Comparison of ENCODE assay signal across 8 cellular contexts in the genomic region with DNA sequence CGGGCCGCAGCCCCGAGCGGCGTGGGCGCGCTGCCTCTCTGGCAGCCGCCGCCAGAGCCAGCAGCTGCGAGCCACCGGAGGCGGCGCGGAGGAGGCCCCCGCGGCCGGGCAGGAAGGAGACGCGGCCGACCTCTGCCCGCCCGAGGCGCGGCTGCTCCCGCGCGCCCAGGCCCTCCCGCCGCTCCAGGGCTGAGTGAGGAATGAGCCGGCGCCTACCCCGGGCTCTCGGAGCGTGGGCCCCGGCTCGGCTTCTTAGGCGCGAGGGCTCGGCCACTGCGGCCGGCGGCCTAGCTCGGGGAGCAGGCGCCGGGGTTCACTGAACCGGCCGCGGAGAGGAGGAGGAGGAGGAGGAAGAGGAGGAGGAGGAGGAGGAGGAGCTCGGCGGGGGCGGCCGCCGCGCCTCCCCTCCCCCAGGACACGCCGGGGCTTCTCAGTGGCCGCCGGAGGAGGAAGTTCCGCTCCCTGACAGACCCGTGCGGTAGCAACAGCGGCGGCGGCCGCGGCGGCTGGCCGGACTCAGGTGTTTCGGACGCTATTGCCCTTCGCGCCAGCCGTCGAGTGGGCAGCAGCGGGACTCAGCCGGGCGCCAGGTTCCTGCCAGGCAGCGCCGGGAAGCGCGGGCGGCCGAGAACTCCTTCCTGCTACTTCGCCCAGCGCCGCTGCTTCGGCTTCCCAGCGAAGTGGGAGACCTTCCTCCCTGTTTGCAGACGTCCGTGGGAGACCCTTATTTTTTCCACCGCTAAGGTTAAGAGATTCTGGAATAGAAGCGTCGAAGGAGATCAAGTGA. TPM values are rescaled to one million over a fixed set of nuclear protein-coding genes. Genes with fewer than 3 reads are reported as not detected.
DNase-seq lines count a peak whose midpoint lies in the region; ATAC-seq and TF ChIP-seq lines count a peak whose summit lies in the region.

MAN1A2 (plus strand) TSS at position 468 of the 787 bp plus-strand sequence. CDS start 735 bp downstream, outside the sequence.

- peaks cover 5 to 35% (median 30%) of the 10 kb centered on the region in 4 donors for H3K4me1 ChIP-seq in liver (ENCODE audit: control insufficient read depth in 4 of 4, insufficient read depth in 4 of 4, low read length in 3 of 4)

- H3K4me3 ChIP-seq in AG04450 (ENCODE audit: low read depth, low read length) (peak within 1 kb of the TSS; percentile 90), liver (ENCODE audit: low read depth in 1 of 3, low read length in 3 of 3) (peak within 1 kb of the TSS; percentile 92 to 97 (median 97))

- intact Hi-C loops in dendritic cell treated with granulocyte-macrophage colony-stimulating factor and Interleukin-4, amounts not matched to agents 40 ng/mL and 50 ng/mL, for 4 days (cut with micrococcal nuclease), result loop anchor here (5.0 kb wide), 1 partner anchor 245 kb away; the partner anchor contains the start of gene TRIM45

- H3K9me3 Mint-ChIP-seq in dendritic cell treated with granulocyte-macrophage colony-stimulating factor and Interleukin-4, amounts not matched to agents 40 ng/mL and 50 ng/mL, for 4 days, result no peaks in the 10 kb centered on the region

- DNase-seq in AG04450 (ENCODE audit: low read depth, low spot score) (no peak), NCI-H510A treated with DMSO at 0.1 percent for 48 hours (lab: John Stamatoyannopoulos, UW) (peak; percentile 63)
- peak; percentile 46 to 56 for DNase-seq in activated CD4-positive, alpha-beta T cell treated with anti-CD3 and anti-CD28 coated beads, Interleukin-2, amount 50 U/mL, for 24 hours (ENCODE audit: low read depth in 1 of 2, low spot score in 1 of 2)
- peak; percentile 73 to 76 for DNase-seq in stimulated activated CD4-positive, alpha-beta T cell treated with anti-CD3 and anti-CD28 coated beads, Interleukin-4, amount 100 ng/mL, for 4 hours

- no peaks in the 10 kb centered on the region for H3K27me3 Mint-ChIP-seq in dendritic cell treated with granulocyte-macrophage colony-stimulating factor and Interleukin-4, amounts not matched to agents 40 ng/mL and 50 ng/mL, for 4 days

- ATAC-seq in GM18861 (IDR thresholded peaks at IDR 0.05; ENCODE audit: unreplicated experiment) (peak; percentile 54), HG03095 (IDR thresholded peaks at IDR 0.05; ENCODE audit: unreplicated experiment) (peak; percentile 68)

- peak within 1 kb of the TSS; percentile 91 for H3K27ac Mint-ChIP-seq in dendritic cell treated with granulocyte-macrophage colony-stimulating factor and Interleukin-4, amounts not matched to agents 40 ng/mL and 50 ng/mL, for 4 days

- WGBS in liver, result under 1% methylated on average over 91 of the region's 93 CpGs

- CTCF ChIA-PET in AG04450 (lab: Charles Lee), result interaction anchor here (0.6 kb wide), 1 partner anchor 275 kb away, joined by 3 read pairs; no protein-coding TSS in a partner anchor

- H3K9me3 ChIP-seq in AG04450 (ENCODE audit: control insufficient read depth, insufficient read depth, low read length) (no peaks in the 10 kb centered on the region), liver (ENCODE audit: control insufficient read depth in 4 of 4, low read length in 3 of 4) (no peaks in the 10 kb centered on the region)

- H3K9ac ChIP-seq in liver (ENCODE audit: low read depth in 1 of 2, low read length in 2 of 2), result peak within 1 kb of the TSS; percentile 95

- peaks cover 12% of the 10 kb centered on the region for H3K36me3 Mint-ChIP-seq in dendritic cell treated with granulocyte-macrophage colony-stimulating factor and Interleukin-4, amounts not matched to agents 40 ng/mL and 50 ng/mL, for 4 days (ENCODE audit: low read depth)

- no peak for TF ChIP-seq CTCF in AG04450 (IDR thresholded peaks at IDR 0.05; ENCODE audit: low read depth, low read length)
- no peak for TF ChIP-seq CTCF in liver (IDR thresholded peaks at IDR 0.05; ENCODE audit: low read depth, low read length, missing input control)

- peak in 1 of 2 donors; percentile 45 for TF ChIP-seq RAD21 in liver (IDR thresholded peaks at IDR 0.05)

- POLR2A ChIA-PET in AG04450 (lab: Yijun Ruan, JAX), result interaction anchor here (0.6 to 1.0 kb wide), 5 partner anchors 18 to 485 kb away, joined by 3 to 4 read pairs (median 3); no protein-coding TSS in a partner anchor

- peak within 1 kb of the TSS; percentile 96 for H3K4me3 Mint-ChIP-seq in dendritic cell treated with granulocyte-macrophage colony-stimulating factor and Interleukin-4, amounts not matched to agents 40 ng/mL and 50 ng/mL, for 4 days

- peaks cover 46% of the 10 kb centered on the region for H3K4me1 Mint-ChIP-seq in dendritic cell treated with granulocyte-macrophage colony-stimulating factor and Interleukin-4, amounts not matched to agents 40 ng/mL and 50 ng/mL, for 4 days (ENCODE audit: low read depth)

- no peaks in the 10 kb centered on the region for H3K36me3 ChIP-seq in liver (ENCODE audit: control insufficient read depth in 4 of 4, insufficient read depth in 3 of 4, low read depth in 1 of 4, low read length in 3 of 4)

- no peaks in the 10 kb centered on the region for H3K27me3 ChIP-seq in AG04450 (ENCODE audit: control insufficient read depth, insufficient read depth, low read length)
- no peaks in the 10 kb centered on the region for H3K27me3 ChIP-seq in liver (ENCODE audit: control insufficient read depth in 4 of 4, insufficient read depth in 4 of 4, low read length in 3 of 4)

- H3K27ac ChIP-seq in AG04450 (ENCODE audit: low read depth, low read length) (peak within 1 kb of the TSS; percentile 84), liver (ENCODE audit: low read depth in 1 of 2, low read length in 2 of 2) (peak within 1 kb of the TSS; percentile 91 to 95)

TF ChIP-seq in liver, 16 proteins besides CTCF, POLR2A, EP300 and RAD21:
- TF ChIP-seq TAF1 (conservative IDR thresholded peaks at IDR 0.05) (peak; percentile 82), EGR1 (IDR thresholded peaks at IDR 0.05; ENCODE audit: low read depth in 2 of 2) (peak; percentile 91 to 95), SP1 (IDR thresholded peaks at IDR 0.05) (peak; percentile 61), GABPA (IDR thresholded peaks at IDR 0.05 in 1 of 2, conservative IDR thresholded peaks at IDR 0.05 in 1 of 2) (peak in 1 of 2 donors; percentile 75), RXRA (IDR thresholded peaks at IDR 0.05) (peak; percentile 39 to 45), YY1 (IDR thresholded peaks at IDR 0.05) (peak; percentile 73), REST (IDR thresholded peaks at IDR 0.05) (peak; percentile 92), FOXA1 (IDR thresholded peaks at IDR 0.05) (no peak), ZBTB33 (IDR thresholded peaks at IDR 0.05) (no peak)

RNA-seq across cellular contexts. Expression of gene MAN1A2, which starts in this region (rescaled TPM):
- 37.2 and 40.7 TPM in 2 replicates for polyA plus RNA-seq in AG04450 (2011; rRNA removed)
- polyA minus RNA-seq in AG04450 (2011; rRNA and poly(A)+ RNA removed), result 46.9 and 64.2 TPM in 2 replicates
- 10 to 100 TPM; 27.0 to 58.7 TPM for total RNA-seq in liver
- polyA plus RNA-seq in liver, result 10 to 100 TPM; 10.9 to 23.1 TPM
